ENCODE assay signal across 20 cellular contexts in genomic region chr7:137987563-137987962, GRCh38. TPM values are rescaled to one million over a fixed set of nuclear protein-coding genes. Genes with fewer than 3 reads are reported as not detected.
DNase-seq lines count a peak whose midpoint lies in the region; ATAC-seq and TF ChIP-seq lines count a peak whose summit lies in the region.
"Had no signal": no experiment of that assay in that cellular context is flagged by ENCODE, and none has a peak within 500 bp of the region (broad histone marks: within the 10 kb centered on the region; RNA-seq: fewer than 3 reads in every experiment).

No MANE protein-coding gene starts in this region.

- H3K9me3 ChIP-seq in Caco-2 (no peaks in the 10 kb centered on the region), T-helper 17 cell (ENCODE audit: control insufficient read depth, low read length, poor library complexity, severe bottlenecking) (no peaks in the 10 kb centered on the region), lower lobe of right lung (no peaks in the 10 kb centered on the region), suprapubic skin (no peaks in the 10 kb centered on the region), psoas muscle (no peaks in the 10 kb centered on the region)
- H3K9me3 ChIP-seq in naive thymus-derived CD4-positive, alpha-beta T cell (ENCODE audit: control insufficient read depth in 2 of 3, low read length in 3 of 3) = peaks cover 0 to 7% (median 0%) of the 10 kb centered on the region in 3 experiments

- H3K27me3 ChIP-seq in Caco-2 (replicated peaks; ENCODE audit: control insufficient read depth, insufficient read depth, low read length) (no peaks in the 10 kb centered on the region), lower lobe of right lung (ENCODE audit: low read depth) (no peaks in the 10 kb centered on the region), suprapubic skin (no peaks in the 10 kb centered on the region), psoas muscle (ENCODE audit: insufficient read depth in 3 of 3, low read length in 2 of 3) (no peaks in the 10 kb centered on the region)
- H3K27me3 ChIP-seq in naive thymus-derived CD4-positive, alpha-beta T cell (ENCODE audit: control insufficient read depth in 2 of 2, insufficient read depth in 2 of 2, low read length in 2 of 2) = no peaks in the 10 kb centered on the region

- H3K36me3 Mint-ChIP-seq in Caco-2 (ENCODE audit: insufficient read depth, unreplicated experiment) (peaks cover 36% of the 10 kb centered on the region), T-helper 17 cell (ENCODE audit: low read depth) (no peaks in the 10 kb centered on the region)
- peaks cover 17 to 33% of the 10 kb centered on the region in 2 donors for H3K36me3 Mint-ChIP-seq in stimulated activated naive B cell treated with anti-CD40 and anti-IgM and Interleukin-4, amounts not matched to agents 10 μg/mL and 1 μg/mL and 100 μg/mL, for 72 hours
- peaks cover 7 to 33% (median 25%) of the 10 kb centered on the region in 5 donors for H3K36me3 Mint-ChIP-seq in naive thymus-derived CD4-positive, alpha-beta T cell

- H3K27ac ChIP-seq in lower lobe of right lung (peak overlapping the region; percentile 60), suprapubic skin (no peak overlapping the region), psoas muscle (no peak overlapping the region)
- no peak overlapping the region for H3K27ac ChIP-seq in naive thymus-derived CD4-positive, alpha-beta T cell (ENCODE audit: low read depth, low read length)
- H3K27ac ChIP-seq: C4-2B, epithelial cell of prostate had no signal

- 84% methylated on average over 5 of the region's 5 CpGs for WGBS in suprapubic skin
- 80 to 88% (median 86%) methylated on average over 5 of the region's 5 CpGs for WGBS in psoas muscle, 3 donors

- no peak for TF ChIP-seq EP300 in suprapubic skin (IDR thresholded peaks at IDR 0.05)

- H3K4me3 ChIP-seq in Caco-2 (ENCODE audit: low read depth, low read length) (no peak overlapping the region), lower lobe of right lung (no peak overlapping the region), suprapubic skin (no peak overlapping the region), psoas muscle (no peak overlapping the region)
- no peak overlapping the region for H3K4me3 ChIP-seq in naive thymus-derived CD4-positive, alpha-beta T cell (ENCODE audit: low read length)

- POLR2A ChIA-PET in Caco-2 (lab: Charles Lee) = no interaction called here
- POLR2A ChIA-PET in naive thymus-derived CD4-positive, alpha-beta T cell (lab: Charles Lee) = no interaction called here

- intact Hi-C loops in Caco-2 (cut with micrococcal nuclease; ENCODE audit: unreplicated experiment) = no loop called here
- intact Hi-C loops in lower lobe of right lung (cut with DNase I) = no loop called here
- intact Hi-C loops in naive thymus-derived CD4-positive, alpha-beta T cell (cut with micrococcal nuclease) = no loop called here
- intact Hi-C loops in psoas muscle (cut with DNase I) = loop anchor here in 1 of 2 donors (5.0 kb wide), 1 partner anchor 45 kb away; no protein-coding TSS in a partner anchor

- DNase-seq in Caco-2 (no peak), T-helper 17 cell (no peak), lower lobe of right lung (no peak), GM19240 (ENCODE audit: insufficient read length, low spot score) (no peak), suprapubic skin (ENCODE audit: low spot score in 2 of 2) (no peak), psoas muscle (no peak)
- DNase-seq in stimulated activated naive B cell treated with anti-CD40 and anti-IgM and Interleukin-4, amounts not matched to agents 10 μg/mL and 1 μg/mL and 100 μg/mL, for 72 hours = no peak
- DNase-seq in naive thymus-derived CD4-positive, alpha-beta T cell = no peak
- DNase-seq: activated CD4-positive, alpha-beta T cell treated with anti-CD3 and anti-CD28 coated beads for 36 hours; hippocampal formation; naive thymus-derived CD8-positive, alpha-beta T cell; NCI-H187; NCI-H510A treated with DMSO at 0.1 percent for 48 hours had no signal

- H3K27me3 Mint-ChIP-seq in Caco-2 (ENCODE audit: insufficient read depth, unreplicated experiment) (no peaks in the 10 kb centered on the region), T-helper 17 cell (no peaks in the 10 kb centered on the region)
- no peaks in the 10 kb centered on the region for H3K27me3 Mint-ChIP-seq in stimulated activated naive B cell treated with anti-CD40 and anti-IgM and Interleukin-4, amounts not matched to agents 10 μg/mL and 1 μg/mL and 100 μg/mL, for 72 hours
- H3K27me3 Mint-ChIP-seq in naive thymus-derived CD4-positive, alpha-beta T cell = no peaks in the 10 kb centered on the region
- H3K27me3 Mint-ChIP-seq: activated CD4-positive, alpha-beta T cell treated with anti-CD3 and anti-CD28 coated beads for 36 hours; activated naive CD8-positive, alpha-beta T cell; naive thymus-derived CD8-positive, alpha-beta T cell; stimulated activated memory B cell treated with anti-CD40 and anti-IgM and Interleukin-4, amounts not matched to agents 10 μg/mL and 1 μg/mL and 100 μg/mL, for 72 hours had no signal

- BruUV-seq in Caco-2 (replicated peaks; lab: Mats Ljungman, UMichigan) = no TSS peak

- H3K4me3 Mint-ChIP-seq in Caco-2 (ENCODE audit: unreplicated experiment) (no peak overlapping the region), T-helper 17 cell (no peak overlapping the region)
- H3K4me3 Mint-ChIP-seq in stimulated activated naive B cell treated with anti-CD40 and anti-IgM and Interleukin-4, amounts not matched to agents 10 μg/mL and 1 μg/mL and 100 μg/mL, for 72 hours = peak overlapping the region in 1 of 2 donors; percentile 41
- H3K4me3 Mint-ChIP-seq in naive thymus-derived CD4-positive, alpha-beta T cell = no peak overlapping the region
- H3K4me3 Mint-ChIP-seq: activated CD4-positive, alpha-beta T cell treated with anti-CD3 and anti-CD28 coated beads for 36 hours; activated naive CD8-positive, alpha-beta T cell had no signal

- no peak for ATAC-seq in T-helper 17 cell
- ATAC-seq in lower lobe of right lung = no peak
- no peak for ATAC-seq in stimulated activated naive B cell treated with anti-CD40 and anti-IgM and Interleukin-4, amounts not matched to agents 10 μg/mL and 1 μg/mL and 100 μg/mL, for 72 hours (replicated peaks)
- no peak for ATAC-seq in naive thymus-derived CD4-positive, alpha-beta T cell
- ATAC-seq in psoas muscle = no peak
- ATAC-seq: activated CD4-positive, alpha-beta T cell treated with anti-CD3 and anti-CD28 coated beads for 36 hours; HCT116; naive thymus-derived CD8-positive, alpha-beta T cell; Panc1; right cardiac atrium had no signal

- CTCF ChIA-PET in Caco-2 (lab: Charles Lee) = interaction anchor here (1.5 kb wide), 1 partner anchor 14 kb away, joined by 3 read pairs; the partner anchor contains the start of gene CREB3L2
- CTCF ChIA-PET in naive thymus-derived CD4-positive, alpha-beta T cell (lab: Charles Lee) = interaction anchor here (0.7 kb wide), 1 partner anchor 84 kb away, joined by 5 read pairs; no protein-coding TSS in a partner anchor

- H3K27ac Mint-ChIP-seq in Caco-2 (ENCODE audit: unreplicated experiment) (peak overlapping the region; percentile 88), T-helper 17 cell (peak overlapping the region; percentile 53)
- H3K27ac Mint-ChIP-seq in stimulated activated naive B cell treated with anti-CD40 and anti-IgM and Interleukin-4, amounts not matched to agents 10 μg/mL and 1 μg/mL and 100 μg/mL, for 72 hours = peak overlapping the region; percentile 82
- peak overlapping the region in 1 of 9 donors; percentile 12 for H3K27ac Mint-ChIP-seq in naive thymus-derived CD4-positive, alpha-beta T cell
- H3K27ac Mint-ChIP-seq: activated CD4-positive, alpha-beta T cell treated with anti-CD3 and anti-CD28 coated beads for 36 hours; activated naive CD8-positive, alpha-beta T cell; stimulated activated memory B cell treated with anti-CD40 and anti-IgM and Interleukin-4, amounts not matched to agents 10 μg/mL and 1 μg/mL and 100 μg/mL, for 72 hours had no signal

- H3K36me3 ChIP-seq in Caco-2 (ENCODE audit: control insufficient read depth, insufficient read depth, low read length) (no peaks in the 10 kb centered on the region), lower lobe of right lung (no peaks in the 10 kb centered on the region), suprapubic skin (no peaks in the 10 kb centered on the region), psoas muscle (ENCODE audit: insufficient read depth in 1 of 2, low read depth in 1 of 2) (no peaks in the 10 kb centered on the region)
- no peaks in the 10 kb centered on the region for H3K36me3 ChIP-seq in naive thymus-derived CD4-positive, alpha-beta T cell (ENCODE audit: control insufficient read depth in 2 of 3, insufficient read depth in 3 of 3, low read length in 3 of 3)

- no peak for TF ChIP-seq CTCF in Caco-2 (IDR thresholded peaks at IDR 0.05; ENCODE audit: insufficient read depth in 1 of 2, low read depth in 1 of 2, low read length in 1 of 2, severe bottlenecking in 1 of 2, unreplicated experiment in 1 of 2)
- no peak for TF ChIP-seq CTCF in lower lobe of right lung (IDR thresholded peaks at IDR 0.05)
- no peak for TF ChIP-seq CTCF in suprapubic skin (IDR thresholded peaks at IDR 0.05)
- no peak for TF ChIP-seq CTCF in psoas muscle (IDR thresholded peaks at IDR 0.05)

- H3K4me1 Mint-ChIP-seq in Caco-2 (ENCODE audit: low read depth, unreplicated experiment) = peaks cover 54% of the 10 kb centered on the region
- H3K4me1 Mint-ChIP-seq in T-helper 17 cell = peaks cover 16% of the 10 kb centered on the region
- H3K4me1 Mint-ChIP-seq in stimulated activated naive B cell treated with anti-CD40 and anti-IgM and Interleukin-4, amounts not matched to agents 10 μg/mL and 1 μg/mL and 100 μg/mL, for 72 hours = peaks cover 8 to 34% of the 10 kb centered on the region in 2 donors
- H3K4me1 Mint-ChIP-seq in naive thymus-derived CD4-positive, alpha-beta T cell = peaks cover 3 to 15% (median 8%) of the 10 kb centered on the region in 7 donors

- TF ChIP-seq POLR2A in suprapubic skin (IDR thresholded peaks at IDR 0.05) = no peak

- no peaks in the 10 kb centered on the region for H3K9me3 Mint-ChIP-seq in Caco-2 (ENCODE audit: unreplicated experiment)
- peaks cover 2 to 5% of the 10 kb centered on the region in 2 donors for H3K9me3 Mint-ChIP-seq in stimulated activated naive B cell treated with anti-CD40 and anti-IgM and Interleukin-4, amounts not matched to agents 10 μg/mL and 1 μg/mL and 100 μg/mL, for 72 hours
- H3K9me3 Mint-ChIP-seq in naive thymus-derived CD4-positive, alpha-beta T cell = peaks cover 0 to 16% (median 7%) of the 10 kb centered on the region in 11 donors

- H3K4me1 ChIP-seq in Caco-2 (peaks cover 91% of the 10 kb centered on the region), lower lobe of right lung (peaks cover 88% of the 10 kb centered on the region), suprapubic skin (peaks cover 84% of the 10 kb centered on the region), psoas muscle (peaks cover 47% of the 10 kb centered on the region)
- no peaks in the 10 kb centered on the region for H3K4me1 ChIP-seq in naive thymus-derived CD4-positive, alpha-beta T cell (ENCODE audit: control insufficient read depth in 2 of 2, insufficient read depth in 2 of 2, low read length in 2 of 2)

RNA-seq across cellular contexts. Expression of gene CREB3L2, which starts 14.3 kb away (rescaled TPM):
- total RNA-seq in Caco-2 (2022) = 106 and 123 TPM in 2 replicates
- 10 to 100 TPM; 32.9 to 33.6 TPM for total RNA-seq in T-helper 17 cell
- total RNA-seq in lower lobe of right lung = 48.9 TPM
- 10 to 100 TPM; 15.4 to 46.2 (median 19.6) TPM for total RNA-seq in naive thymus-derived CD4-positive, alpha-beta T cell
- polyA plus RNA-seq in naive thymus-derived CD4-positive, alpha-beta T cell = 1 to 10 TPM; 5.3 to 6.0 TPM
- total RNA-seq in suprapubic skin = 10 to 100 TPM; 10.9 to 24.5 (median 14.1) TPM
- total RNA-seq in psoas muscle = 10 to 100 TPM in 2 of 4 donors, 1 to 10 TPM in 2; 6.7 to 14.7 (median 10.9) TPM
- polyA plus RNA-seq in psoas muscle = 1 to 10 TPM; 2.2 to 3.6 (median 3.3) TPM
